ENCODE assay signal across 2 cellular contexts in the genomic region with DNA sequence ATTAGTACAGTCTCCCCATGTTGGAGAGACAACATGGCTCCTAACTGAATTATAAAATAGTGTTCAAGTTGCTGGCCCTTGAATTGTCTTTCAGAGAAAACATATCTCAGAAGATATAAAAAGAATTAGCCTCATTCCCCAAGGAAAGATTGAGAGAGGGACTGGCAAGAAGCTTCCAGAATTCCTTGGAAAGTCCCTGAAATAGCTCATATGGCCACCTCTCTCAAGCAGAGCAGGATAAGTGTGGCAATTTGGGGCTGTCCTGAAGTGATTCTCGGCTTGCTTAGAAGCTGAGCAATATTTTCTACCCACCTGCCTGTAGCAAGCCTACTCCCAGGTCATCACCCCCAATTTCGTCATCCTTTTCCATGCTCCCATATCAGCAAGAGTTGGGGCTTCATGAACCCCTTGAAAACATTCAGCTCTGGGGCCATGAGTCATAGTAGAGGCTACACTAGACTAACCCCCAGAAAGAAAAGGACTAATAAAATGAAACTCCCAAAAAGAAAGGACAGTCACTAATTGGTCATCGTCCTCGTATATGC.
TF ChIP-seq lines count a peak whose summit lies in the region.

No MANE protein-coding gene starts in this region.

TF ChIP-seq in IMR-90, 13 proteins besides CTCF, POLR2A, EP300 and RAD21 (continued from another document):
- TF ChIP-seq BHLHE40 (IDR thresholded peaks at IDR 0.05; ENCODE audit: low read depth, low read length), result no peak
- no peak for TF ChIP-seq MAFK (IDR thresholded peaks at IDR 0.05; ENCODE audit: low read depth, low read length)
- TF ChIP-seq, protein P1, sequence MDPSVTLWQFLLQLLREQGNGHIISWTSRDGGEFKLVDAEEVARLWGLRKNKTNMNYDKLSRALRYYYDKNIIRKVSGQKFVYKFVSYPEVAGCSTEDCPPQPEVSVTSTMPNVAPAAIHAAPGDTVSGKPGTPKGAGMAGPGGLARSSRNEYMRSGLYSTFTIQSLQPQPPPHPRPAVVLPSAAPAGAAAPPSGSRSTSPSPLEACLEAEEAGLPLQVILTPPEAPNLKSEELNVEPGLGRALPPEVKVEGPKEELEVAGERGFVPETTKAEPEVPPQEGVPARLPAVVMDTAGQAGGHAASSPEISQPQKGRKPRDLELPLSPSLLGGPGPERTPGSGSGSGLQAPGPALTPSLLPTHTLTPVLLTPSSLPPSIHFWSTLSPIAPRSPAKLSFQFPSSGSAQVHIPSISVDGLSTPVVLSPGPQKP (IDR thresholded peaks at IDR 0.05; ENCODE audit: borderline replicate concordance, low read depth, low read length), result no peak
- no peak for TF ChIP-seq CEBPB (IDR thresholded peaks at IDR 0.05; ENCODE audit: low read depth, low read length)
- TF ChIP-seq MAZ (IDR thresholded peaks at IDR 0.05; ENCODE audit: borderline replicate concordance, low read depth, low read length), result no peak
- no peak for TF ChIP-seq NFE2L2 (IDR thresholded peaks at IDR 0.05; ENCODE audit: low read depth, low read length)
- no peak for TF ChIP-seq MXI1 (IDR thresholded peaks at IDR 0.05; ENCODE audit: borderline replicate concordance, low read depth, low read length)
- TF ChIP-seq RCOR1 (IDR thresholded peaks at IDR 0.05; ENCODE audit: insufficient replicate concordance, low read length), result no peak
- no peak for TF ChIP-seq FOS (IDR thresholded peaks at IDR 0.05; ENCODE audit: low read depth, low read length)

TF ChIP-seq in SK-N-SH treated with all-trans-retinoic acid at 6 μM for 48 hours, 23 proteins besides CTCF, POLR2A, EP300 and RAD21 (continued from another document):
- TF ChIP-seq, protein P2, sequence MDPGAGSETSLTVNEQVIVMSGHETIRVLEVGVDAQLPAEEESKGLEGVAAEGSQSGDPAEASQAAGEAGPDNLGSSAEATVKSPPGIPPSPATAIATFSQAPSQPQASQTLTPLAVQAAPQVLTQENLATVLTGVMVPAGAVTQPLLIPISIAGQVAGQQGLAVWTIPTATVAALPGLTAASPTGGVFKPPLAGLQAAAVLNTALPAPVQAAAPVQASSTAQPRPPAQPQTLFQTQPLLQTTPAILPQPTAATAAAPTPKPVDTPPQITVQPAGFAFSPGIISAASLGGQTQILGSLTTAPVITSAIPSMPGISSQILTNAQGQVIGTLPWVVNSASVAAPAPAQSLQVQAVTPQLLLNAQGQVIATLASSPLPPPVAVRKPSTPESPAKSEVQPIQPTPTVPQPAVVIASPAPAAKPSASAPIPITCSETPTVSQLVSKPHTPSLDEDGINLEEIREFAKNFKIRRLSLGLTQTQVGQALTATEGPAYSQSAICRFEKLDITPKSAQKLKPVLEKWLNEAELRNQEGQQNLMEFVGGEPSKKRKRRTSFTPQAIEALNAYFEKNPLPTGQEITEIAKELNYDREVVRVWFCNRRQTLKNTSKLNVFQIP (CRISPR knock-in tag; IDR thresholded peaks at IDR 0.05; ENCODE audit: borderline replicate concordance, low read depth), result no peak
- TF ChIP-seq ZNF8 (CRISPR knock-in tag; IDR thresholded peaks at IDR 0.05) (no peak), ZFP30 (CRISPR knock-in tag; IDR thresholded peaks at IDR 0.05) (no peak), ESRRG (CRISPR knock-in tag; IDR thresholded peaks at IDR 0.05) (no peak), BACH2 (CRISPR knock-in tag; IDR thresholded peaks at IDR 0.05; ENCODE audit: borderline replicate concordance) (no peak)
- TF ChIP-seq, protein P3, sequence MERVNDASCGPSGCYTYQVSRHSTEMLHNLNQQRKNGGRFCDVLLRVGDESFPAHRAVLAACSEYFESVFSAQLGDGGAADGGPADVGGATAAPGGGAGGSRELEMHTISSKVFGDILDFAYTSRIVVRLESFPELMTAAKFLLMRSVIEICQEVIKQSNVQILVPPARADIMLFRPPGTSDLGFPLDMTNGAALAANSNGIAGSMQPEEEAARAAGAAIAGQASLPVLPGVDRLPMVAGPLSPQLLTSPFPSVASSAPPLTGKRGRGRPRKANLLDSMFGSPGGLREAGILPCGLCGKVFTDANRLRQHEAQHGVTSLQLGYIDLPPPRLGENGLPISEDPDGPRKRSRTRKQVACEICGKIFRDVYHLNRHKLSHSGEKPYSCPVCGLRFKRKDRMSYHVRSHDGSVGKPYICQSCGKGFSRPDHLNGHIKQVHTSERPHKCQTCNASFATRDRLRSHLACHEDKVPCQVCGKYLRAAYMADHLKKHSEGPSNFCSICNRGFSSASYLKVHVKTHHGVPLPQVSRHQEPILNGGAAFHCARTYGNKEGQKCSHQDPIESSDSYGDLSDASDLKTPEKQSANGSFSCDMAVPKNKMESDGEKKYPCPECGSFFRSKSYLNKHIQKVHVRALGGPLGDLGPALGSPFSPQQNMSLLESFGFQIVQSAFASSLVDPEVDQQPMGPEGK (CRISPR knock-in tag; IDR thresholded peaks at IDR 0.05; ENCODE audit: borderline replicate concordance), result no peak
